In the genomic region with DNA sequence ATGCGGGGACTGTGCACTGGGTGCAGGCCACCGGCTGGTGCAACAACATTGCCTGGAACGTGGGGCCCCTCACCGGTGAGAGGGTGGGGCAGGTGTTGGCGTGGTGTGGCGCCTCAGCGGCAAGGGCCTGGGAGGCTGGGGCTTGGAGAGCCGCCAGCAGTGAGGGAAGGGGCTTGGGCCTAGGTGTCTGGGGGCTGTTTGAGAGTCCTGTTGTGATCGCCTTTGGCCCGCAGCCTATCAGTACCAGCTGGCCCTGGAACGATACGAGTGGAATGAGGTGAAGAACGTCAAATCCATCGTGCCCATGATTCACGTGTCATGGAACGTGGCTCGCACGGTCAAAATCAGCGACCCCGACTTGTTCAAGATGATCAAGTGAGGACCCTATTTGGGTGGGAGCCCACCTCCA, we compare ENCODE assay signal across 9 cellular contexts. TPM values are rescaled to one million over a fixed set of nuclear protein-coding genes. Genes with fewer than 3 reads are reported as not detected.
DNase-seq lines count a peak whose midpoint lies in the region; ATAC-seq, FAIRE-seq and TF ChIP-seq lines count a peak whose summit lies in the region.
"Had no signal": no experiment of that assay in that cellular context is flagged by ENCODE, and none has a peak within 500 bp of the region (broad histone marks: within the 10 kb centered on the region; RNA-seq: fewer than 3 reads in every experiment).

No MANE protein-coding gene starts in this region.

- H3K27ac Mint-ChIP-seq in MCF 10A (ENCODE audit: low read depth, unreplicated experiment): no peak overlapping the region
- H3K27ac Mint-ChIP-seq in naive thymus-derived CD4-positive, alpha-beta T cell: peak overlapping the region in 7 of 9 donors; percentile 16 to 93 (median 80)

- TSS peak; percentile 0 for BruUV-seq in MCF 10A (replicated peaks; lab: Mats Ljungman, UMichigan)

- CTCF ChIA-PET in MCF 10A (lab: Yijun Ruan, JAX): interaction anchor here (0.8 to 3.0 kb wide), 2 partner anchors 27 to 36 kb away, joined by 3 to 27 read pairs; no protein-coding TSS in a partner anchor
- CTCF ChIA-PET in naive thymus-derived CD4-positive, alpha-beta T cell (lab: Charles Lee): interaction anchor here (3.7 kb wide), 1 partner anchor 18 kb away, joined by 43 read pairs; a partner anchor contains a TSS

- H3K9me3 ChIP-seq in naive thymus-derived CD4-positive, alpha-beta T cell (ENCODE audit: control insufficient read depth in 2 of 3, low read length in 3 of 3): no peaks in the 10 kb centered on the region

- no peak overlapping the region for H3K4me3 Mint-ChIP-seq in MCF 10A (ENCODE audit: unreplicated experiment)
- H3K4me3 Mint-ChIP-seq in naive thymus-derived CD4-positive, alpha-beta T cell: peak overlapping the region in 2 of 10 donors; percentile 9 to 85

- peaks cover 34% of the 10 kb centered on the region for H3K36me3 Mint-ChIP-seq in MCF 10A (ENCODE audit: insufficient read depth, unreplicated experiment)
- peaks cover 0 to 4% (median 4%) of the 10 kb centered on the region in 5 donors for H3K36me3 Mint-ChIP-seq in naive thymus-derived CD4-positive, alpha-beta T cell

- H3K27ac ChIP-seq in C4-2B: peak overlapping the region; percentile 65
- H3K27ac ChIP-seq in naive thymus-derived CD4-positive, alpha-beta T cell (ENCODE audit: low read depth, low read length): peak overlapping the region; percentile 57
- H3K27ac ChIP-seq: HL-60 had no signal

- H3K4me1 Mint-ChIP-seq in MCF 10A (ENCODE audit: insufficient read depth, unreplicated experiment): peaks cover 7% of the 10 kb centered on the region
- H3K4me1 Mint-ChIP-seq in naive thymus-derived CD4-positive, alpha-beta T cell: peaks cover 0 to 26% (median 17%) of the 10 kb centered on the region in 7 donors

- peaks cover 22 to 33% of the 10 kb centered on the region in 2 donors for H3K4me1 ChIP-seq in naive thymus-derived CD4-positive, alpha-beta T cell (ENCODE audit: control insufficient read depth in 2 of 2, insufficient read depth in 2 of 2, low read length in 2 of 2)

- peaks cover 0 to 42% (median 5%) of the 10 kb centered on the region in 3 experiments for H3K36me3 ChIP-seq in naive thymus-derived CD4-positive, alpha-beta T cell (ENCODE audit: control insufficient read depth in 2 of 3, insufficient read depth in 3 of 3, low read length in 3 of 3)

- no peak overlapping the region for H3K4me3 ChIP-seq in naive thymus-derived CD4-positive, alpha-beta T cell (ENCODE audit: low read length)

- peak; percentile 69 for FAIRE-seq in HTR-8/SVneo (lab: Jason Lieb, UNC)

- intact Hi-C loops in MCF 10A (cut with micrococcal nuclease): no loop called here
- intact Hi-C loops in naive thymus-derived CD4-positive, alpha-beta T cell (cut with micrococcal nuclease): no loop called here

- H3K9me3 Mint-ChIP-seq in MCF 10A (ENCODE audit: unreplicated experiment): no peaks in the 10 kb centered on the region
- H3K9me3 Mint-ChIP-seq in naive thymus-derived CD4-positive, alpha-beta T cell: no peaks in the 10 kb centered on the region

- no peaks in the 10 kb centered on the region for H3K27me3 Mint-ChIP-seq in MCF 10A (ENCODE audit: insufficient read depth, unreplicated experiment)
- H3K27me3 Mint-ChIP-seq in naive thymus-derived CD4-positive, alpha-beta T cell: no peaks in the 10 kb centered on the region

- no peak for ATAC-seq in naive thymus-derived CD4-positive, alpha-beta T cell
- ATAC-seq in GM18909 (IDR thresholded peaks at IDR 0.05; ENCODE audit: poor library complexity, unreplicated experiment) (no peak), HG02840 (IDR thresholded peaks at IDR 0.05; ENCODE audit: low FRiP score, unreplicated experiment) (no peak), HG03469 (IDR thresholded peaks at IDR 0.05; ENCODE audit: unreplicated experiment) (no peak)

- no peak for DNase-seq in HTR-8/SVneo (ENCODE audit: insufficient read length, low spot score)
- no peak for DNase-seq in MCF 10A (ENCODE audit: unreplicated experiment)
- no peak for DNase-seq in naive thymus-derived CD4-positive, alpha-beta T cell
- no peak for DNase-seq in OCI-M1 (lab: John Stamatoyannopoulos, UW)

- TF ChIP-seq CTCF in C4-2B (conservative IDR thresholded peaks at IDR 0.05) (no peak), MCF 10A (IDR thresholded peaks at IDR 0.05; ENCODE audit: unreplicated experiment) (no peak)

- no peaks in the 10 kb centered on the region for H3K27me3 ChIP-seq in naive thymus-derived CD4-positive, alpha-beta T cell (ENCODE audit: control insufficient read depth in 2 of 2, insufficient read depth in 2 of 2, low read length in 2 of 2)

- POLR2A ChIA-PET in MCF 10A (lab: Yijun Ruan, JAX): interaction anchor here (3.2 kb wide), 1 partner anchor 18 kb away, joined by 21 read pairs; a partner anchor contains a TSS
- POLR2A ChIA-PET in naive thymus-derived CD4-positive, alpha-beta T cell (lab: Charles Lee): interaction anchor here (1.1 to 5.5 kb wide), 2 partner anchors 9 to 18 kb away, joined by 4 to 89 read pairs; a partner anchor contains a TSS

RNA-seq across cellular contexts. Expression of a gene that starts 2.6 kb away (rescaled TPM):
- total RNA-seq in MCF 10A (2022): 3.5 and 4.4 TPM in 2 replicates
- total RNA-seq in naive thymus-derived CD4-positive, alpha-beta T cell: 10 to 100 TPM in 4 of 5 experiments, under 1 TPM in 1; 0.70 to 32.7 (median 11.6) TPM
- not detected for polyA plus RNA-seq in naive thymus-derived CD4-positive, alpha-beta T cell

RNA-seq across cellular contexts. Expression of a gene that starts 5.1 kb away (rescaled TPM):
- 70.2 and 83.4 TPM in 2 replicates for total RNA-seq in MCF 10A (2022)
- 10 to 100 TPM; 22.1 to 63.8 (median 24.9) TPM for total RNA-seq in naive thymus-derived CD4-positive, alpha-beta T cell
- polyA plus RNA-seq in naive thymus-derived CD4-positive, alpha-beta T cell: 100 to 1,000 TPM; 113 to 132 TPM

RNA-seq across cellular contexts. Expression of a gene that starts 5.5 kb away (rescaled TPM):
- 23.1 and 23.2 TPM in 2 replicates for total RNA-seq in MCF 10A (2022)
- total RNA-seq in naive thymus-derived CD4-positive, alpha-beta T cell: 10 to 100 TPM in 2 of 5 experiments, 1 to 10 TPM in 3; 8.4 to 14.2 (median 9.5) TPM
- 1 to 10 TPM; 7.5 to 7.9 TPM for polyA plus RNA-seq in naive thymus-derived CD4-positive, alpha-beta T cell

RNA-seq across cellular contexts. Expression of a gene that starts 18.2 kb away (rescaled TPM):
- 37.9 and 39.8 TPM in 2 replicates for total RNA-seq in MCF 10A (2022)
- total RNA-seq in naive thymus-derived CD4-positive, alpha-beta T cell: 100 to 1,000 TPM in 4 of 5 experiments, 10 to 100 TPM in 1; 32.2 to 179 (median 120) TPM
- polyA plus RNA-seq in naive thymus-derived CD4-positive, alpha-beta T cell: 1 to 10 TPM in 1 of 2 donors, under 1 TPM in 1; 0.95 to 1.5 TPM

RNA-seq across cellular contexts. Expression of a gene that starts 36.3 kb away (rescaled TPM):
- 78.5 and 87.1 TPM in 2 replicates for total RNA-seq in MCF 10A (2022)
- 100 to 1,000 TPM; 189 to 417 (median 359) TPM for total RNA-seq in naive thymus-derived CD4-positive, alpha-beta T cell
- 10 to 100 TPM; 12.7 to 39.3 TPM for polyA plus RNA-seq in naive thymus-derived CD4-positive, alpha-beta T cell
